1 cellular context compared by ENCODE assay signal in the genomic region with DNA sequence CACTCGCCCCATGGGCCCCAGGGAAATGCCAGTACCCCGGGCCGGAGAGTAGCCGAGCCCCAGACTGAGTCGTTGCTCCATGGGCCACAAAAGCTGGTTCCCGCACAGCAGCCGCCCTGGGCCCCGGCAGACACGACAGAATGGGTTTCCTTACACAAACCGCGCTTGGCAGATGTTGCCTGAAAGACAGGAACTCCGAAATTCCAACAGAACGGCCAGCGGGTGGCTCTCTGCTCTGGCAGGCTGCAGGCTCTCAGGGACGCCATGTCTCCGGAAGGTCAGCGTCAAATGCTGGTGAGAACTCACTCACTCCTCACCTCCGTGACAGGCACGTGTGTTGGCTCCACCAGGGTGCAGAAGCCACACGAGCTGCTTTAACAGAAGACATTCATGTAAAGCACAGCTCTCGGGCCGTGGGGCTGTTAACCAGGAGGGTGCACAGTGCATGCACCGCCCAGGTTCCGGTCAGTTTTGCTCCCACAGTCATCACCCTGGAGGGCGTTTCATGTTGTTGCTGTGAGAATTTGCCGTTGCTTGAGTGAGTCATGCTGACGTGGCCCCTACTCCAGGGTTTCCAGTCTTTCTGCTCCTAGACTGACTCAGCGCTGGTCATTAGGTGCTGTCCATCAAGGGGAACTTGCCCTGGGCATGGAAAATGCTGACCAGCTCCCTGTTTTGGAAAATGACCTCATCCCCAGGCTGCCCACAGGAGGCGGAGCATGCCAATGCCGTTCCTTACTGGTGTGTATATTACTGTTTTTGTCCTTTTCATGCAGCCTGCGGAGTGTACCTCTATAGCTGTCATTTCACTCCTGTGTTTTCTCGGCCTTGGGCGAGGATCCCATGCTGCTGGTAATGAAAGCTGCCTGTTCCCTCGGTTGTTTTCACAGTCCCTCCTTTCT.
A peak's percentile ranks its signal among the peaks of the same experiment; 100 is the strongest.
TF ChIP-seq lines count a peak whose summit lies in the region.

No MANE protein-coding gene starts in this region.

TF ChIP-seq in HepG2, 621 proteins besides CTCF, POLR2A, EP300 and RAD21 (continued from another document and continues in another):
- TF ChIP-seq, protein P1, sequence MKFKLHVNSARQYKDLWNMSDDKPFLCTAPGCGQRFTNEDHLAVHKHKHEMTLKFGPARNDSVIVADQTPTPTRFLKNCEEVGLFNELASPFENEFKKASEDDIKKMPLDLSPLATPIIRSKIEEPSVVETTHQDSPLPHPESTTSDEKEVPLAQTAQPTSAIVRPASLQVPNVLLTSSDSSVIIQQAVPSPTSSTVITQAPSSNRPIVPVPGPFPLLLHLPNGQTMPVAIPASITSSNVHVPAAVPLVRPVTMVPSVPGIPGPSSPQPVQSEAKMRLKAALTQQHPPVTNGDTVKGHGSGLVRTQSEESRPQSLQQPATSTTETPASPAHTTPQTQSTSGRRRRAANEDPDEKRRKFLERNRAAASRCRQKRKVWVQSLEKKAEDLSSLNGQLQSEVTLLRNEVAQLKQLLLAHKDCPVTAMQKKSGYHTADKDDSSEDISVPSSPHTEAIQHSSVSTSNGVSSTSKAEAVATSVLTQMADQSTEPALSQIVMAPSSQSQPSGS (CRISPR knock-in tag; IDR thresholded peaks at IDR 0.05): peak; percentile 76; the same call in 1 of the 2 replicates
- TF ChIP-seq, protein P2, sequence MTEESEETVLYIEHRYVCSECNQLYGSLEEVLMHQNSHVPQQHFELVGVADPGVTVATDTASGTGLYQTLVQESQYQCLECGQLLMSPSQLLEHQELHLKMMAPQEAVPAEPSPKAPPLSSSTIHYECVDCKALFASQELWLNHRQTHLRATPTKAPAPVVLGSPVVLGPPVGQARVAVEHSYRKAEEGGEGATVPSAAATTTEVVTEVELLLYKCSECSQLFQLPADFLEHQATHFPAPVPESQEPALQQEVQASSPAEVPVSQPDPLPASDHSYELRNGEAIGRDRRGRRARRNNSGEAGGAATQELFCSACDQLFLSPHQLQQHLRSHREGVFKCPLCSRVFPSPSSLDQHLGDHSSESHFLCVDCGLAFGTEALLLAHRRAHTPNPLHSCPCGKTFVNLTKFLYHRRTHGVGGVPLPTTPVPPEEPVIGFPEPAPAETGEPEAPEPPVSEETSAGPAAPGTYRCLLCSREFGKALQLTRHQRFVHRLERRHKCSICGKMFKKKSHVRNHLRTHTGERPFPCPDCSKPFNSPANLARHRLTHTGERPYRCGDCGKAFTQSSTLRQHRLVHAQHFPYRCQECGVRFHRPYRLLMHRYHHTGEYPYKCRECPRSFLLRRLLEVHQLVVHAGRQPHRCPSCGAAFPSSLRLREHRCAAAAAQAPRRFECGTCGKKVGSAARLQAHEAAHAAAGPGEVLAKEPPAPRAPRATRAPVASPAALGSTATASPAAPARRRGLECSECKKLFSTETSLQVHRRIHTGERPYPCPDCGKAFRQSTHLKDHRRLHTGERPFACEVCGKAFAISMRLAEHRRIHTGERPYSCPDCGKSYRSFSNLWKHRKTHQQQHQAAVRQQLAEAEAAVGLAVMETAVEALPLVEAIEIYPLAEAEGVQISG (CRISPR knock-in tag; IDR thresholded peaks at IDR 0.05): no peak; the same call in 1 of the 2 replicates
- TF ChIP-seq ZNF598 (CRISPR knock-in tag; IDR thresholded peaks at IDR 0.05; ENCODE audit: borderline replicate concordance) (peak; percentile 65; the same call in 1 of the 2 replicates), SMYD3 (CRISPR knock-in tag; IDR thresholded peaks at IDR 0.05) (no peak), SETDB1 (CRISPR knock-in tag; IDR thresholded peaks at IDR 0.05; ENCODE audit: borderline replicate concordance) (no peak), MAFK (conservative IDR thresholded peaks at IDR 0.05 in 1 of 2, IDR thresholded peaks at IDR 0.05 in 1 of 2; ENCODE audit: low read length in 2 of 2) (peak; percentile 83 to 90), U2AF1 (optimal IDR thresholded peaks at IDR 0.05; ENCODE audit: low read depth, low read length) (no peak), ZNF7 (CRISPR knock-in tag; IDR thresholded peaks at IDR 0.05) (no peak), GABPB1 (CRISPR knock-in tag; IDR thresholded peaks at IDR 0.05) (peak; percentile 66), KDM5B (CRISPR knock-in tag; IDR thresholded peaks at IDR 0.05; ENCODE audit: borderline replicate concordance) (peak; percentile 91; the same call in 1 of the 2 replicates), ZNF724P (CRISPR knock-in tag; IDR thresholded peaks at IDR 0.05; ENCODE audit: borderline replicate concordance) (no peak), GLI4 (CRISPR knock-in tag; IDR thresholded peaks at IDR 0.05; ENCODE audit: borderline replicate concordance) (no peak), SP2 (CRISPR knock-in tag; IDR thresholded peaks at IDR 0.05) (0 out of 2 replicates have a peak, but pooled peaks have one; percentile 37), FOXK2 (IDR thresholded peaks at IDR 0.05) (0 out of 2 replicates have a peak, but pooled peaks have one; percentile 31), ZNF83 (CRISPR knock-in tag; IDR thresholded peaks at IDR 0.05; ENCODE audit: borderline replicate concordance) (no peak), PAX8 (CRISPR knock-in tag; IDR thresholded peaks at IDR 0.05; ENCODE audit: borderline replicate concordance) (no peak; the same call in 1 of the 2 replicates), FOSL2 (CRISPR knock-in tag; IDR thresholded peaks at IDR 0.05) (peak; percentile 99), REPIN1 (CRISPR knock-in tag; IDR thresholded peaks at IDR 0.05; ENCODE audit: borderline replicate concordance, low read depth) (no peak), CEBPG (CRISPR knock-in tag; IDR thresholded peaks at IDR 0.05) (no peak), NCOA2 (CRISPR knock-in tag; IDR thresholded peaks at IDR 0.05) (0 out of 2 replicates have a peak, but pooled peaks have one; percentile 11), ZNF382 (CRISPR knock-in tag; IDR thresholded peaks at IDR 0.05; ENCODE audit: borderline replicate concordance) (no peak), NR2F1 (CRISPR knock-in tag; IDR thresholded peaks at IDR 0.05) (no peak), PITX1 (CRISPR knock-in tag; IDR thresholded peaks at IDR 0.05) (no peak; the same call in 1 of the 2 replicates)
- TF ChIP-seq, protein P3, sequence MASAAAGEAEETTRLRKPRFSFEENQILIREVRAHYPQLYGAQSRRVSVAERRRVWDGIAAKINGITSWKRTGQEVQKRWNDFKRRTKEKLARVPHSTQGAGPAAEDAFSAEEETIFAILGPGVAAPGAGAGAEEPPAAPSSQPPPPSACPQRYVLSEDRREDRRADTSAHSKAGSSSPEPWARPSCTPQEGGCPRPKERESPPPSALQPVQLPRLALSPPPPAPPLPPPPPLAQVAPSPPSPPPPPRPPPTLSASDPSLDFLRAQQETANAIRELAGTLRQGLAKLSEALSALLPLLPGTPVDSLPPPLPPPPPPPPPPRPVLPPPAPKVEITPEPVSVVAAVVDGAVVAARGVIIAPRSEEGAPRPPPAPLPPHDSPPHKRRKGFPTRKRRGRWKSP (CRISPR knock-in tag; IDR thresholded peaks at IDR 0.05): 0 out of 2 replicates have a peak, but pooled peaks have one; percentile 72
- TF ChIP-seq, protein P4, sequence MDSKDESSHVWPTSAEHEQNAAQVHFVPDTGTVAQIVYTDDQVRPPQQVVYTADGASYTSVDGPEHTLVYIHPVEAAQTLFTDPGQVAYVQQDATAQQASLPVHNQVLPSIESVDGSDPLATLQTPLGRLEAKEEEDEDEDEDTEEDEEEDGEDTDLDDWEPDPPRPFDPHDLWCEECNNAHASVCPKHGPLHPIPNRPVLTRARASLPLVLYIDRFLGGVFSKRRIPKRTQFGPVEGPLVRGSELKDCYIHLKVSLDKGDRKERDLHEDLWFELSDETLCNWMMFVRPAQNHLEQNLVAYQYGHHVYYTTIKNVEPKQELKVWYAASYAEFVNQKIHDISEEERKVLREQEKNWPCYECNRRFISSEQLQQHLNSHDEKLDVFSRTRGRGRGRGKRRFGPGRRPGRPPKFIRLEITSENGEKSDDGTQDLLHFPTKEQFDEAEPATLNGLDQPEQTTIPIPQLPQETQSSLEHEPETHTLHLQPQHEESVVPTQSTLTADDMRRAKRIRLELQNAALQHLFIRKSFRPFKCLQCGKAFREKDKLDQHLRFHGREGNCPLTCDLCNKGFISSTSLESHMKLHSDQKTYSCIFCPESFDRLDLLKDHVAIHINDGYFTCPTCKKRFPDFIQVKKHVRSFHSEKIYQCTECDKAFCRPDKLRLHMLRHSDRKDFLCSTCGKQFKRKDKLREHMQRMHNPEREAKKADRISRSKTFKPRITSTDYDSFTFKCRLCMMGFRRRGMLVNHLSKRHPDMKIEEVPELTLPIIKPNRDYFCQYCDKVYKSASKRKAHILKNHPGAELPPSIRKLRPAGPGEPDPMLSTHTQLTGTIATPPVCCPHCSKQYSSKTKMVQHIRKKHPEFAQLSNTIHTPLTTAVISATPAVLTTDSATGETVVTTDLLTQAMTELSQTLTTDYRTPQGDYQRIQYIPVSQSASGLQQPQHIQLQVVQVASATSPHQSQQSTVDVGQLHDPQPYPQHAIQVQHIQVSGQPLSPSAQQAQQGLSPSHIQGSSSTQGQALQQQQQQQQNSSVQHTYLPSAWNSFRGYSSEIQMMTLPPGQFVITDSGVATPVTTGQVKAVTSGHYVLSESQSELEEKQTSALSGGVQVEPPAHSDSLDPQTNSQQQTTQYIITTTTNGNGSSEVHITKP (CRISPR knock-in tag; IDR thresholded peaks at IDR 0.05; ENCODE audit: low read depth): peak; percentile 51; the same call in 1 of the 2 replicates
- TF ChIP-seq, protein P5, sequence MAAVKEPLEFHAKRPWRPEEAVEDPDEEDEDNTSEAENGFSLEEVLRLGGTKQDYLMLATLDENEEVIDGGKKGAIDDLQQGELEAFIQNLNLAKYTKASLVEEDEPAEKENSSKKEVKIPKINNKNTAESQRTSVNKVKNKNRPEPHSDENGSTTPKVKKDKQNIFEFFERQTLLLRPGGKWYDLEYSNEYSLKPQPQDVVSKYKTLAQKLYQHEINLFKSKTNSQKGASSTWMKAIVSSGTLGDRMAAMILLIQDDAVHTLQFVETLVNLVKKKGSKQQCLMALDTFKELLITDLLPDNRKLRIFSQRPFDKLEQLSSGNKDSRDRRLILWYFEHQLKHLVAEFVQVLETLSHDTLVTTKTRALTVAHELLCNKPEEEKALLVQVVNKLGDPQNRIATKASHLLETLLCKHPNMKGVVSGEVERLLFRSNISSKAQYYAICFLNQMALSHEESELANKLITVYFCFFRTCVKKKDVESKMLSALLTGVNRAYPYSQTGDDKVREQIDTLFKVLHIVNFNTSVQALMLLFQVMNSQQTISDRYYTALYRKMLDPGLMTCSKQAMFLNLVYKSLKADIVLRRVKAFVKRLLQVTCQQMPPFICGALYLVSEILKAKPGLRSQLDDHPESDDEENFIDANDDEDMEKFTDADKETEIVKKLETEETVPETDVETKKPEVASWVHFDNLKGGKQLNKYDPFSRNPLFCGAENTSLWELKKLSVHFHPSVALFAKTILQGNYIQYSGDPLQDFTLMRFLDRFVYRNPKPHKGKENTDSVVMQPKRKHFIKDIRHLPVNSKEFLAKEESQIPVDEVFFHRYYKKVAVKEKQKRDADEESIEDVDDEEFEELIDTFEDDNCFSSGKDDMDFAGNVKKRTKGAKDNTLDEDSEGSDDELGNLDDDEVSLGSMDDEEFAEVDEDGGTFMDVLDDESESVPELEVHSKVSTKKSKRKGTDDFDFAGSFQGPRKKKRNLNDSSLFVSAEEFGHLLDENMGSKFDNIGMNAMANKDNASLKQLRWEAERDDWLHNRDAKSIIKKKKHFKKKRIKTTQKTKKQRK (IDR thresholded peaks at IDR 0.05; ENCODE audit: low read length): no peak
- TF ChIP-seq, protein P6, sequence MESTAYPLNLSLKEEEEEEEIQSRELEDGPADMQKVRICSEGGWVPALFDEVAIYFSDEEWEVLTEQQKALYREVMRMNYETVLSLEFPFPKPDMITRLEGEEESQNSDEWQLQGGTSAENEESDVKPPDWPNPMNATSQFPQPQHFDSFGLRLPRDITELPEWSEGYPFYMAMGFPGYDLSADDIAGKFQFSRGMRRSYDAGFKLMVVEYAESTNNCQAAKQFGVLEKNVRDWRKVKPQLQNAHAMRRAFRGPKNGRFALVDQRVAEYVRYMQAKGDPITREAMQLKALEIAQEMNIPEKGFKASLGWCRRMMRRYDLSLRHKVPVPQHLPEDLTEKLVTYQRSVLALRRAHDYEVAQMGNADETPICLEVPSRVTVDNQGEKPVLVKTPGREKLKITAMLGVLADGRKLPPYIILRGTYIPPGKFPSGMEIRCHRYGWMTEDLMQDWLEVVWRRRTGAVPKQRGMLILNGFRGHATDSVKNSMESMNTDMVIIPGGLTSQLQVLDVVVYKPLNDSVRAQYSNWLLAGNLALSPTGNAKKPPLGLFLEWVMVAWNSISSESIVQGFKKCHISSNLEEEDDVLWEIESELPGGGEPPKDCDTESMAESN (CRISPR knock-in tag; conservative IDR thresholded peaks at IDR 0.05): peak; percentile 69; the same call in 1 of the 2 replicates
- TF ChIP-seq, protein P7, sequence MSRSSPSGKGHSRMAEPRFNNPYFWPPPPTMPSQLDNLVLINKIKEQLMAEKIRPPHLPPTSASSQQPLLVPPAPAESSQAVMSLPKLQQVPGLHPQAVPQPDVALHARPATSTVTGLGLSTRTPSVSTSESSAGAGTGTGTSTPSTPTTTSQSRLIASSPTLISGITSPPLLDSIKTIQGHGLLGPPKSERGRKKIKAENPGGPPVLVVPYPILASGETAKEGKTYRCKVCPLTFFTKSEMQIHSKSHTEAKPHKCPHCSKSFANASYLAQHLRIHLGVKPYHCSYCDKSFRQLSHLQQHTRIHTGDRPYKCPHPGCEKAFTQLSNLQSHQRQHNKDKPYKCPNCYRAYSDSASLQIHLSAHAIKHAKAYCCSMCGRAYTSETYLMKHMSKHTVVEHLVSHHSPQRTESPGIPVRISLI (CRISPR knock-in tag; IDR thresholded peaks at IDR 0.05; ENCODE audit: borderline replicate concordance): no peak; the same call in 1 of the 2 replicates
- TF ChIP-seq, protein P8, sequence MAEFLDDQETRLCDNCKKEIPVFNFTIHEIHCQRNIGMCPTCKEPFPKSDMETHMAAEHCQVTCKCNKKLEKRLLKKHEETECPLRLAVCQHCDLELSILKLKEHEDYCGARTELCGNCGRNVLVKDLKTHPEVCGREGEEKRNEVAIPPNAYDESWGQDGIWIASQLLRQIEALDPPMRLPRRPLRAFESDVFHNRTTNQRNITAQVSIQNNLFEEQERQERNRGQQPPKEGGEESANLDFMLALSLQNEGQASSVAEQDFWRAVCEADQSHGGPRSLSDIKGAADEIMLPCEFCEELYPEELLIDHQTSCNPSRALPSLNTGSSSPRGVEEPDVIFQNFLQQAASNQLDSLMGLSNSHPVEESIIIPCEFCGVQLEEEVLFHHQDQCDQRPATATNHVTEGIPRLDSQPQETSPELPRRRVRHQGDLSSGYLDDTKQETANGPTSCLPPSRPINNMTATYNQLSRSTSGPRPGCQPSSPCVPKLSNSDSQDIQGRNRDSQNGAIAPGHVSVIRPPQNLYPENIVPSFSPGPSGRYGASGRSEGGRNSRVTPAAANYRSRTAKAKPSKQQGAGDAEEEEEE (CRISPR knock-in tag; IDR thresholded peaks at IDR 0.05; ENCODE audit: borderline replicate concordance): 0 out of 2 replicates have a peak, but pooled peaks have one; percentile 54
- TF ChIP-seq, protein P9, sequence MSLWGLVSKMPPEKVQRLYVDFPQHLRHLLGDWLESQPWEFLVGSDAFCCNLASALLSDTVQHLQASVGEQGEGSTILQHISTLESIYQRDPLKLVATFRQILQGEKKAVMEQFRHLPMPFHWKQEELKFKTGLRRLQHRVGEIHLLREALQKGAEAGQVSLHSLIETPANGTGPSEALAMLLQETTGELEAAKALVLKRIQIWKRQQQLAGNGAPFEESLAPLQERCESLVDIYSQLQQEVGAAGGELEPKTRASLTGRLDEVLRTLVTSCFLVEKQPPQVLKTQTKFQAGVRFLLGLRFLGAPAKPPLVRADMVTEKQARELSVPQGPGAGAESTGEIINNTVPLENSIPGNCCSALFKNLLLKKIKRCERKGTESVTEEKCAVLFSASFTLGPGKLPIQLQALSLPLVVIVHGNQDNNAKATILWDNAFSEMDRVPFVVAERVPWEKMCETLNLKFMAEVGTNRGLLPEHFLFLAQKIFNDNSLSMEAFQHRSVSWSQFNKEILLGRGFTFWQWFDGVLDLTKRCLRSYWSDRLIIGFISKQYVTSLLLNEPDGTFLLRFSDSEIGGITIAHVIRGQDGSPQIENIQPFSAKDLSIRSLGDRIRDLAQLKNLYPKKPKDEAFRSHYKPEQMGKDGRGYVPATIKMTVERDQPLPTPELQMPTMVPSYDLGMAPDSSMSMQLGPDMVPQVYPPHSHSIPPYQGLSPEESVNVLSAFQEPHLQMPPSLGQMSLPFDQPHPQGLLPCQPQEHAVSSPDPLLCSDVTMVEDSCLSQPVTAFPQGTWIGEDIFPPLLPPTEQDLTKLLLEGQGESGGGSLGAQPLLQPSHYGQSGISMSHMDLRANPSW (CRISPR knock-in tag; IDR thresholded peaks at IDR 0.05; ENCODE audit: borderline replicate concordance): no peak
